Comparison of ENCODE assay signal across 1 cellular context in genomic region chr2:190718652-190719526, GRCh38.
TF ChIP-seq lines count a peak whose summit lies in the region.

No MANE protein-coding gene starts in this region.

TF ChIP-seq in GM23338, 12 proteins besides CTCF, POLR2A, EP300 and RAD21 (continued from another document):
- TF ChIP-seq ZNF462 (CRISPR knock-in tag; IDR thresholded peaks at IDR 0.05) (no peak), CREB1 (CRISPR knock-in tag; IDR thresholded peaks at IDR 0.05; ENCODE audit: low read depth) (no peak), EZH2 (IDR thresholded peaks at IDR 0.05; ENCODE audit: low read depth, unreplicated experiment) (no peak), EZH2phosphoT487 (IDR thresholded peaks at IDR 0.05; ENCODE audit: unreplicated experiment) (no peak)
